Comparison of ENCODE assay signal across 9 cellular contexts in genomic region chrX:12978205-12979010, GRCh38. TPM values are rescaled to one million over a fixed set of nuclear protein-coding genes. Genes with fewer than 3 reads are reported as not detected.
DNase-seq lines count a peak whose midpoint lies in the region; ATAC-seq, FAIRE-seq and TF ChIP-seq lines count a peak whose summit lies in the region.
"Had no signal": no experiment of that assay in that cellular context is flagged by ENCODE, and none has a peak within 500 bp of the region (broad histone marks: within the 10 kb centered on the region; RNA-seq: fewer than 3 reads in every experiment).

No MANE protein-coding gene starts in this region.

- peak in 6 of 7 experiments; percentile 55 to 88 (median 76) for DNase-seq in CD8-positive, alpha-beta T cell
- DNase-seq in HS-5 (ENCODE audit: low read depth) (peak; percentile 57), brain microvascular endothelial cell (peak; percentile 81), kidney (peak; percentile 82), HuH-7 (ENCODE audit: low spot score) (no peak)
- DNase-seq in T-helper 2 cell treated with Interferon-gamma antibody and Interleukin-4, amounts not matched to agents 5 μg/mL and 100 μg/mL, for 36 hours (ENCODE audit: low spot score) = peak; percentile 56
- peak; percentile 77 for DNase-seq in stimulated activated CD8-positive, alpha-beta memory T cell treated with anti-CD3 and anti-CD28 coated beads, Interleukin-4, amount 100 ng/mL, for 48 hours

- CTCF ChIA-PET in CD8-positive, alpha-beta T cell (lab: Charles Lee) = interaction anchor here (0.9 to 7.8 kb wide), 19 partner anchors 19 to 509 kb away, joined by 3 to 66 read pairs (median 7); no protein-coding TSS in a partner anchor

- in situ Hi-C loops in brain microvascular endothelial cell (cut with HindIII; ENCODE audit: low pct_ligation_motif_present, low sequenced_read_pairs) = no loop called here

- peaks cover 41% of the 10 kb centered on the region for H3K4me1 Mint-ChIP-seq in CD8-positive, alpha-beta T cell (ENCODE audit: low read depth)
- H3K4me1 Mint-ChIP-seq in T-helper 2 cell treated with Interferon-gamma antibody and Interleukin-4, amounts not matched to agents 5 μg/mL and 100 μg/mL, for 36 hours (ENCODE audit: low read depth) = peaks cover 32% of the 10 kb centered on the region

- peak overlapping the region; percentile 77 for H3K4me3 ChIP-seq in CD8-positive, alpha-beta T cell (ENCODE audit: low read depth, low read length)
- H3K4me3 ChIP-seq in brain microvascular endothelial cell (ENCODE audit: low read depth, low read length) = peak overlapping the region; percentile 84
- H3K4me3 ChIP-seq in kidney (ENCODE audit: low read length in 2 of 2) = peak overlapping the region in 1 of 2 donors; percentile 49
- H3K4me3 ChIP-seq: SK-N-MC had no signal

- no peak for TF ChIP-seq CTCF in CD8-positive, alpha-beta T cell (IDR thresholded peaks at IDR 0.05)
- TF ChIP-seq CTCF in brain microvascular endothelial cell (IDR thresholded peaks at IDR 0.05; ENCODE audit: low read depth, low read length, missing control alignments) (no peak), kidney (IDR thresholded peaks at IDR 0.05; ENCODE audit: borderline replicate concordance, extremely low read depth, insufficient read depth) (no peak)

- intact Hi-C loops in CD8-positive, alpha-beta T cell (cut with DNase I, micrococcal nuclease) = loop anchor here (1.0 to 10.0 kb wide), 6 partner anchors 22 to 1214 kb away; no protein-coding TSS in a partner anchor
- intact Hi-C loops in kidney (cut with DNase I) = no loop called here

- H3K4me3 Mint-ChIP-seq in CD8-positive, alpha-beta T cell = peak overlapping the region; percentile 96
- H3K4me3 Mint-ChIP-seq in T-helper 2 cell treated with Interferon-gamma antibody and Interleukin-4, amounts not matched to agents 5 μg/mL and 100 μg/mL, for 36 hours = peak overlapping the region; percentile 99

- H3K27ac ChIP-seq in CD8-positive, alpha-beta T cell (ENCODE audit: low read depth, low read length) = peak overlapping the region; percentile 99
- peak overlapping the region; percentile 93 for H3K27ac ChIP-seq in brain microvascular endothelial cell
- H3K27ac ChIP-seq in kidney (ENCODE audit: low read depth in 2 of 2, low read length in 2 of 2) = peak overlapping the region in 1 of 2 donors; percentile 69
- H3K27ac ChIP-seq: SK-N-MC had no signal

- H3K36me3 ChIP-seq in CD8-positive, alpha-beta T cell (ENCODE audit: insufficient read depth, low read length) = peaks cover 22% of the 10 kb centered on the region
- H3K36me3 ChIP-seq in brain microvascular endothelial cell (replicated peaks) = peaks cover 23% of the 10 kb centered on the region
- peaks cover 0 to 4% of the 10 kb centered on the region in 2 donors for H3K36me3 ChIP-seq in kidney (ENCODE audit: control insufficient read depth in 1 of 2, insufficient read depth in 2 of 2, low read length in 2 of 2)

- FAIRE-seq in kidney (lab: Jason Lieb, UNC) = no peak

- peaks cover 40% of the 10 kb centered on the region for H3K4me1 ChIP-seq in CD8-positive, alpha-beta T cell (ENCODE audit: insufficient read depth, low read length)
- H3K4me1 ChIP-seq in kidney (ENCODE audit: control insufficient read depth in 1 of 2, insufficient read depth in 1 of 2, low read depth in 1 of 2, low read length in 2 of 2) = peaks cover 0 to 3% of the 10 kb centered on the region in 2 donors

- no peaks in the 10 kb centered on the region for H3K9me3 Mint-ChIP-seq in CD8-positive, alpha-beta T cell
- H3K9me3 Mint-ChIP-seq in T-helper 2 cell treated with Interferon-gamma antibody and Interleukin-4, amounts not matched to agents 5 μg/mL and 100 μg/mL, for 36 hours = no peaks in the 10 kb centered on the region

- no peaks in the 10 kb centered on the region for H3K27me3 Mint-ChIP-seq in CD8-positive, alpha-beta T cell (ENCODE audit: low read depth)
- peaks cover 2% of the 10 kb centered on the region for H3K27me3 Mint-ChIP-seq in T-helper 2 cell treated with Interferon-gamma antibody and Interleukin-4, amounts not matched to agents 5 μg/mL and 100 μg/mL, for 36 hours (ENCODE audit: low read depth)

- H3K9ac ChIP-seq in kidney (ENCODE audit: low read length in 2 of 2) = no peak overlapping the region

- ATAC-seq in CD8-positive, alpha-beta T cell = peak; percentile 65
- peak; percentile 50 for ATAC-seq in GM19455 (IDR thresholded peaks at IDR 0.05; ENCODE audit: unreplicated experiment)

- peak overlapping the region; percentile 99 for H3K27ac Mint-ChIP-seq in CD8-positive, alpha-beta T cell
- peak overlapping the region; percentile 98 for H3K27ac Mint-ChIP-seq in T-helper 2 cell treated with Interferon-gamma antibody and Interleukin-4, amounts not matched to agents 5 μg/mL and 100 μg/mL, for 36 hours

- H3K27me3 ChIP-seq in CD8-positive, alpha-beta T cell (ENCODE audit: insufficient read depth, low read length) = no peaks in the 10 kb centered on the region
- H3K27me3 ChIP-seq in brain microvascular endothelial cell (replicated peaks) = no peaks in the 10 kb centered on the region

- no peaks in the 10 kb centered on the region for H3K9me3 ChIP-seq in CD8-positive, alpha-beta T cell (ENCODE audit: low read length)
- H3K9me3 ChIP-seq in kidney (ENCODE audit: control insufficient read depth in 1 of 2, low read length in 2 of 2) = no peaks in the 10 kb centered on the region

- POLR2A ChIA-PET in CD8-positive, alpha-beta T cell (lab: Charles Lee) = interaction anchor here (0.7 to 15.2 kb wide), 28 partner anchors 8 to 631 kb away, joined by 3 to 559 read pairs (median 6); no protein-coding TSS in a partner anchor

- peaks cover 43% of the 10 kb centered on the region for H3K36me3 Mint-ChIP-seq in CD8-positive, alpha-beta T cell
- H3K36me3 Mint-ChIP-seq in T-helper 2 cell treated with Interferon-gamma antibody and Interleukin-4, amounts not matched to agents 5 μg/mL and 100 μg/mL, for 36 hours (ENCODE audit: low read depth) = peaks cover 40% of the 10 kb centered on the region

RNA-seq across cellular contexts. Expression of gene TMSB4X, which starts 3.5 kb away (rescaled TPM):
- total RNA-seq in CD8-positive, alpha-beta T cell = 1,000 to 10,000 TPM; 2,374 to 2,465 TPM
- total RNA-seq in kidney = 2,421 TPM
- 3,432 TPM for polyA plus RNA-seq in kidney (ENCODE audit: insufficient read depth, low read depth, low replicate concordance)
